In genomic region chr10:95539560-95540284, GRCh38 we compare ENCODE assay signal across 1 cellular context.
A peak's percentile ranks its signal among the peaks of the same experiment; 100 is the strongest.
TF ChIP-seq lines count a peak whose summit lies in the region.

No MANE protein-coding gene starts in this region.

TF ChIP-seq in HepG2, 621 proteins besides CTCF, POLR2A, EP300 and RAD21 (continued from another document and continues in another):
- TF ChIP-seq ZUFSP (CRISPR knock-in tag; IDR thresholded peaks at IDR 0.05; ENCODE audit: borderline replicate concordance): no peak
- no peak for TF ChIP-seq ZNF616 (CRISPR knock-in tag; IDR thresholded peaks at IDR 0.05; ENCODE audit: low read depth)
- no peak for TF ChIP-seq MYPOP (CRISPR knock-in tag; IDR thresholded peaks at IDR 0.05)
- no peak for TF ChIP-seq SP140L (CRISPR knock-in tag; IDR thresholded peaks at IDR 0.05; ENCODE audit: borderline replicate concordance)
- no peak for TF ChIP-seq ZFP41 (CRISPR knock-in tag; IDR thresholded peaks at IDR 0.05; ENCODE audit: borderline replicate concordance)
- no peak for TF ChIP-seq ZNF775 (CRISPR knock-in tag; IDR thresholded peaks at IDR 0.05; ENCODE audit: borderline replicate concordance)
- no peak for TF ChIP-seq KLF9 (CRISPR knock-in tag; IDR thresholded peaks at IDR 0.05; ENCODE audit: low read depth)
- TF ChIP-seq HOXA7 (CRISPR knock-in tag; IDR thresholded peaks at IDR 0.05): no peak
- TF ChIP-seq SAP130 (CRISPR knock-in tag; IDR thresholded peaks at IDR 0.05; ENCODE audit: low read depth): peak; percentile 35
- TF ChIP-seq TP53 (CRISPR knock-in tag; conservative IDR thresholded peaks at IDR 0.05): no peak
- TF ChIP-seq MTF2 (CRISPR knock-in tag; IDR thresholded peaks at IDR 0.05; ENCODE audit: borderline replicate concordance): no peak
- TF ChIP-seq NFYC (CRISPR knock-in tag; IDR thresholded peaks at IDR 0.05): no peak
- TF ChIP-seq ZNF672 (CRISPR knock-in tag; IDR thresholded peaks at IDR 0.05): no peak
- TF ChIP-seq ZC3H4 (CRISPR knock-in tag; IDR thresholded peaks at IDR 0.05; ENCODE audit: borderline replicate concordance): no peak
- no peak for TF ChIP-seq STAT6 (CRISPR knock-in tag; IDR thresholded peaks at IDR 0.05; ENCODE audit: borderline replicate concordance)
- peak; percentile 42; the same call in 1 of the 2 replicates for TF ChIP-seq YEATS2 (CRISPR knock-in tag; IDR thresholded peaks at IDR 0.05; ENCODE audit: borderline replicate concordance)
- TF ChIP-seq SOX13 (IDR thresholded peaks at IDR 0.05): no peak
- peak in 1 of 2 experiments; percentile 84; a peak in 2 of 4 replicates for TF ChIP-seq SOX13 (CRISPR knock-in tag; conservative IDR thresholded peaks at IDR 0.05 in 1 of 2, IDR thresholded peaks at IDR 0.05 in 1 of 2)
- no peak; the same call in 1 of the 2 replicates for TF ChIP-seq ARNTL (CRISPR knock-in tag; IDR thresholded peaks at IDR 0.05)
- TF ChIP-seq E2F1 (CRISPR knock-in tag; IDR thresholded peaks at IDR 0.05): no peak
- no peak for TF ChIP-seq IKZF1 (IDR thresholded peaks at IDR 0.05)
- no peak for TF ChIP-seq ZNF558 (CRISPR knock-in tag; IDR thresholded peaks at IDR 0.05; ENCODE audit: borderline replicate concordance)
- no peak for TF ChIP-seq ZNF24 (IDR thresholded peaks at IDR 0.05)
- no peak for TF ChIP-seq ZNF33A (CRISPR knock-in tag; IDR thresholded peaks at IDR 0.05; ENCODE audit: borderline replicate concordance)
- peak; percentile 79 for TF ChIP-seq CREM (IDR thresholded peaks at IDR 0.05)
- TF ChIP-seq CREM (CRISPR knock-in tag; IDR thresholded peaks at IDR 0.05): no peak
- TF ChIP-seq ZNF235 (CRISPR knock-in tag; IDR thresholded peaks at IDR 0.05; ENCODE audit: borderline replicate concordance): no peak
- no peak for TF ChIP-seq ATAD3A (CRISPR knock-in tag; IDR thresholded peaks at IDR 0.05)
- TF ChIP-seq ZBTB3 (CRISPR knock-in tag; IDR thresholded peaks at IDR 0.05; ENCODE audit: borderline replicate concordance, low read depth): no peak
- TF ChIP-seq ZNF460 (CRISPR knock-in tag; IDR thresholded peaks at IDR 0.05; ENCODE audit: borderline replicate concordance): no peak
- TF ChIP-seq ZBTB33 (CRISPR knock-in tag; IDR thresholded peaks at IDR 0.05): no peak
- TF ChIP-seq ATF4 (CRISPR knock-in tag; IDR thresholded peaks at IDR 0.05): no peak
- TF ChIP-seq ZNF343 (CRISPR knock-in tag; IDR thresholded peaks at IDR 0.05): no peak
- TF ChIP-seq RBM22 (optimal IDR thresholded peaks at IDR 0.05; ENCODE audit: low read length): no peak
- no peak for TF ChIP-seq ZFY (CRISPR knock-in tag; IDR thresholded peaks at IDR 0.05)
- TF ChIP-seq RORA (CRISPR knock-in tag; IDR thresholded peaks at IDR 0.05): no peak
- no peak; the same call in 1 of the 2 replicates for TF ChIP-seq ZNF761 (CRISPR knock-in tag; conservative IDR thresholded peaks at IDR 0.05)
- peak; percentile 53; the same call in 1 of the 2 replicates for TF ChIP-seq ZMYM3 (CRISPR knock-in tag; IDR thresholded peaks at IDR 0.05)
- no peak for TF ChIP-seq GPBP1L1 (CRISPR knock-in tag; IDR thresholded peaks at IDR 0.05)
- TF ChIP-seq RFX3 (CRISPR knock-in tag; IDR thresholded peaks at IDR 0.05): no peak
- TF ChIP-seq ZNF564 (CRISPR knock-in tag; IDR thresholded peaks at IDR 0.05): no peak
- no peak for TF ChIP-seq PLSCR1 (CRISPR knock-in tag; IDR thresholded peaks at IDR 0.05; ENCODE audit: borderline replicate concordance)
- TF ChIP-seq LRRFIP1 (CRISPR knock-in tag; conservative IDR thresholded peaks at IDR 0.05): no peak
- no peak for TF ChIP-seq MIER3 (CRISPR knock-in tag; IDR thresholded peaks at IDR 0.05; ENCODE audit: borderline replicate concordance)
- TF ChIP-seq ZNF350 (CRISPR knock-in tag; IDR thresholded peaks at IDR 0.05; ENCODE audit: borderline replicate concordance, low read depth): no peak
- TF ChIP-seq SNRNP70 (IDR thresholded peaks at IDR 0.05; ENCODE audit: low read depth, low read length): no peak
- no peak for TF ChIP-seq ZNF101 (CRISPR knock-in tag; IDR thresholded peaks at IDR 0.05; ENCODE audit: borderline replicate concordance, low read depth)
- TF ChIP-seq HBP1 (CRISPR knock-in tag; IDR thresholded peaks at IDR 0.05; ENCODE audit: low read depth): no peak
- TF ChIP-seq ZNF792 (CRISPR knock-in tag; IDR thresholded peaks at IDR 0.05): no peak
